ENCODE assay signal across 8 cellular contexts in the genomic region with DNA sequence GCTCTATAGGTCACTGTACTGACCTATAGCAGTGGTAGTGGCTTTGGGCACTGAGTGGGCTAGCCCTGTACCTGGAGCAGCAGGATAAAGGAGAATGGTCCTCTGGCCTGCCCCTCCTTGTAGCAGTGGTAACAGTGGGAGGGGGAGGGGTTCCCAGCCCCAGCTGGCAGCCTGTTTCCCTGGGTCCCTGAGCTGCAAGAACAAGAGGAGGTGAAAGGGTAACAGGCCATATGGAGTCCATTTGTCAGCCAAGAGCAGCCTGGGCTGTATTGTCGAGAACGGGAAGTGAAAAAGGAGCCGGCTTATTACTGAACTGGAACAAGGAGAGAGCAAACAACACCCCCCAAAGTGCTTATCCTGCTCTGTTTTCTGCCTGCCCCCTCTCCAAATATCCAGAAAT.
A peak's percentile ranks its signal among the peaks of the same experiment; 100 is the strongest.
DNase-seq lines count a peak whose midpoint lies in the region; ATAC-seq, FAIRE-seq and TF ChIP-seq lines count a peak whose summit lies in the region.

No MANE protein-coding gene starts in this region.

- peak overlapping the region in 1 of 2 donors; percentile 72 for H3K27ac Mint-ChIP-seq in activated naive CD4-positive, alpha-beta T cell treated with anti-CD3 and anti-CD28 coated beads, Interleukin-2, amount 50 U/mL, for 72 hours

- DNase-seq in GM12891 (ENCODE audit: insufficient read length, low spot score): no peak
- peak; percentile 85 for DNase-seq in NCI-H748 (lab: John Stamatoyannopoulos, UW; ENCODE audit: unreplicated experiment)
- peak; percentile 66 for DNase-seq in Right ventricle myocardium superior
- no peak for DNase-seq in upper lobe of right lung
- no peak for DNase-seq in activated naive CD4-positive, alpha-beta T cell treated with anti-CD3 and anti-CD28 coated beads, Interleukin-2, amount 50 U/mL, for 72 hours (ENCODE audit: low spot score in 2 of 2)
- DNase-seq in activated CD8-positive, alpha-beta memory T cell treated with anti-CD3 and anti-CD28 coated beads, Interleukin-2, amount 50 U/mL, for 4 hours: no peak
- DNase-seq in suprapubic skin (ENCODE audit: low spot score in 2 of 2): no peak

- no peaks in the 10 kb centered on the region for H3K9me3 Mint-ChIP-seq in activated naive CD4-positive, alpha-beta T cell treated with anti-CD3 and anti-CD28 coated beads, Interleukin-2, amount 50 U/mL, for 72 hours

- H3K27ac ChIP-seq in upper lobe of right lung (peak overlapping the region; percentile 74), suprapubic skin (no peak overlapping the region)

- H3K9me3 ChIP-seq in upper lobe of right lung: no peaks in the 10 kb centered on the region
- no peaks in the 10 kb centered on the region for H3K9me3 ChIP-seq in suprapubic skin

- TF ChIP-seq POLR2A in GM12891 (IDR thresholded peaks at IDR 0.05; ENCODE audit: low read depth, low read length) (no peak), suprapubic skin (IDR thresholded peaks at IDR 0.05) (no peak)

- H3K27me3 ChIP-seq in upper lobe of right lung: no peaks in the 10 kb centered on the region
- no peaks in the 10 kb centered on the region for H3K27me3 ChIP-seq in suprapubic skin

- TF ChIP-seq EP300 in suprapubic skin (IDR thresholded peaks at IDR 0.05): no peak

- FAIRE-seq in GM12891 (lab: Jason Lieb, UNC): peak; percentile 74

- TF ChIP-seq CTCF in upper lobe of right lung (IDR thresholded peaks at IDR 0.05) (no peak), suprapubic skin (IDR thresholded peaks at IDR 0.05) (no peak)

- no peaks in the 10 kb centered on the region for H3K36me3 ChIP-seq in upper lobe of right lung
- no peaks in the 10 kb centered on the region for H3K36me3 ChIP-seq in suprapubic skin

- H3K36me3 Mint-ChIP-seq in activated naive CD4-positive, alpha-beta T cell treated with anti-CD3 and anti-CD28 coated beads, Interleukin-2, amount 50 U/mL, for 72 hours: peaks cover 5 to 62% of the 10 kb centered on the region in 2 donors

- WGBS in suprapubic skin: 59% methylated on average over 3 of the region's 3 CpGs

- peak; percentile 56 for ATAC-seq in HG02759 (IDR thresholded peaks at IDR 0.05; ENCODE audit: unreplicated experiment)
- ATAC-seq in Right ventricle myocardium superior (ENCODE audit: poor library complexity): peak; percentile 45
- ATAC-seq in upper lobe of right lung: peak; percentile 69
- no peak for ATAC-seq in activated naive CD4-positive, alpha-beta T cell treated with anti-CD3 and anti-CD28 coated beads, Interleukin-2, amount 50 U/mL, for 72 hours

- intact Hi-C loops in Right ventricle myocardium superior (cut with DNase I): no loop called here
- intact Hi-C loops in upper lobe of right lung (cut with DNase I): no loop called here

- peaks cover 67% of the 10 kb centered on the region for H3K4me1 ChIP-seq in upper lobe of right lung
- peaks cover 66% of the 10 kb centered on the region for H3K4me1 ChIP-seq in suprapubic skin

- H3K4me3 ChIP-seq in upper lobe of right lung: no peak overlapping the region
- H3K4me3 ChIP-seq in suprapubic skin: no peak overlapping the region

TF ChIP-seq in GM12891, 5 proteins besides CTCF, POLR2A, EP300 and RAD21:
- no peak for TF ChIP-seq TAF1 (IDR thresholded peaks at IDR 0.05; ENCODE audit: low read depth, low read length)
- TF ChIP-seq POLR2AphosphoS5 (IDR thresholded peaks at IDR 0.05; ENCODE audit: low read depth, low read length): no peak
- no peak for TF ChIP-seq POU2F2 (IDR thresholded peaks at IDR 0.05; ENCODE audit: low read depth, low read length)
- TF ChIP-seq SPI1 (IDR thresholded peaks at IDR 0.05; ENCODE audit: low read depth, low read length): peak; percentile 98

Comparison
In these comparisons a context has a peak if more than half of its experiments do, and no peak if none do; other contexts are left out.
1. DNase-seq: peak in NCI-H748 (single experiment) and Right ventricle myocardium superior (single experiment); none in GM12891 (single experiment), upper lobe of right lung (single experiment), activated naive CD4-positive, alpha-beta T cell treated with anti-CD3 and anti-CD28 coated beads, Interleukin-2, amount 50 U/mL, for 72 hours (0 of 2), activated CD8-positive, alpha-beta memory T cell treated with anti-CD3 and anti-CD28 coated beads, Interleukin-2, amount 50 U/mL, for 4 hours (single experiment) and suprapubic skin (0 of 2).
2. ATAC-seq: peak in HG02759 (single experiment), Right ventricle myocardium superior (single experiment) and upper lobe of right lung (single experiment); none in activated naive CD4-positive, alpha-beta T cell treated with anti-CD3 and anti-CD28 coated beads, Interleukin-2, amount 50 U/mL, for 72 hours (0 of 2).